Comparison of ENCODE assay signal across 33 cellular contexts in the genomic region with DNA sequence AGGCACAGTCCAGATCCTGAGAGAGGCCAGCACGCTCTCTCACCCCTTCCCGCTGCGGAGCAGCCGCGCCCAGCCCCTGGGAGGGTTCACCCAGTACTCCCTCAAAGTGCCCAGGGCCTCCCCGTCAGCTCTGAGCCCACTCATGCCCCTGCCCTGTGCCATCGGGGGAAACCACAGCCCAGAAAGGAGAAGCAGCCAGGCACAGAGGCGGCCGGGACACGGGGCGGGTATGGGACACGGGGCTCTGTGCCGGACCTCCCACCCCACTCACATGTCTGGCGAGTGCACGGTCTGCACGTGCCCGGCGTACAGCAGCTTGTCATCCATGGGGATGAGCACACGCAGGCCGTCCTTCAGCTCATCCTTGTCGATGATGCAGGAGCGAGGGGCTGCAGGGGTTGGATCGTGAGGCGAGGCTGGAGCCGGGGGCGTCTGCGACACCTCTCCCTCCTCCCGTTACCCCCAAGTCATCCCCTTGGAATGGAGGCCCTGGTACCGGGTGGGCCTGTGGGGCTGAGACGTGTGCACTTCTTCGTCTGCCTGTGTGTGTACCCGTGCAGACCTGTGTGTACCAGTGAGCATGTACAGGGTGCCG.
"Had no signal": no experiment of that assay in that cellular context is flagged by ENCODE, and none has a peak within 500 bp of the region (broad histone marks: within the 10 kb centered on the region; RNA-seq: fewer than 3 reads in every experiment).

No MANE protein-coding gene starts in this region.

- DNase-seq: activated CD4-positive, alpha-beta T cell treated with anti-CD3 and anti-CD28 coated beads for 1 hour; activated CD4-positive, alpha-beta T cell treated with anti-CD3 and anti-CD28 coated beads, Interleukin-2, amount 50 U/mL, for 1 hour; activated CD8-positive, alpha-beta T cell treated with anti-CD3 and anti-CD28 coated beads for 36 hours; activated gamma-delta T cell treated with Interleukin-2 at 50 U/mL for 16 hours; activated naive CD4-positive, alpha-beta T cell treated with anti-CD3 and anti-CD28 coated beads, Interleukin-2, amount 50 U/mL, for 16 hours; activated T-cell treated with anti-CD3 and anti-CD28 coated beads, Interleukin-2, amount 50 U/mL, for 4 hours; amniotic stem cell; brain microvascular endothelial cell; cortex of kidney; foreskin fibroblast; heart left ventricle; hypothalamus; immature natural killer cell; kidney; left colon; naive B cell; occipital lobe; posterior cingulate gyrus; right lobe of liver; stimulated activated CD4-positive, alpha-beta T cell treated with anti-CD3 and anti-CD28 coated beads, Interleukin-12 subunit alpha, Interleukin-12 subunit beta, amount 100 ng/mL, for 4 hours; stimulated activated CD4-positive, alpha-beta T cell treated with anti-CD3 and anti-CD28 coated beads, Interleukin-4, amount 100 ng/mL, for 1 hour; testis; transverse colon; uterus had no signal

- FAIRE-seq: astrocyte, endothelial cell of umbilical vein, kidney had no signal

- H3K4me1 Mint-ChIP-seq: activated T-helper 17 cell treated with anti-CD3 and anti-CD28 coated beads, Interleukin-2, amount 50 U/mL, for 72 hours; immature natural killer cell; mesothelial cell of epicardium; neural crest cell; stimulated activated memory B cell treated with anti-CD40 and anti-IgM and Interleukin-4, amounts not matched to agents 10 μg/mL and 1 μg/mL and 100 μg/mL, for 72 hours; WTC11 had no signal

- ATAC-seq: activated CD8-positive, alpha-beta T cell treated with anti-CD3 and anti-CD28 coated beads for 36 hours; activated T-cell treated with anti-CD3 and anti-CD28 coated beads, Interleukin-2, amount 50 U/mL, for 4 hours; activated T-helper 17 cell treated with anti-CD3 and anti-CD28 coated beads, Interleukin-2, amount 50 U/mL, for 72 hours; esophagus mucosa; stimulated activated memory B cell treated with anti-CD40 and anti-IgM and Interleukin-4, amounts not matched to agents 10 μg/mL and 1 μg/mL and 100 μg/mL, for 72 hours; WTC11 had no signal

- H3K4me3 ChIP-seq: heart left ventricle, right lobe of liver, testis, transverse colon, uterus had no signal

- H3K4me3 Mint-ChIP-seq: activated CD8-positive, alpha-beta T cell treated with anti-CD3 and anti-CD28 coated beads for 36 hours; activated T-cell treated with anti-CD3 and anti-CD28 coated beads, Interleukin-2, amount 50 U/mL, for 4 hours; activated T-helper 17 cell treated with anti-CD3 and anti-CD28 coated beads, Interleukin-2, amount 50 U/mL, for 72 hours; immature natural killer cell; mesothelial cell of epicardium; neural crest cell; stimulated activated memory B cell treated with anti-CD40 and anti-IgM and Interleukin-4, amounts not matched to agents 10 μg/mL and 1 μg/mL and 100 μg/mL, for 72 hours; T-helper 1 cell treated with Interleukin-12 subunit alpha and Interleukin-12 subunit beta and Interleukin-4 antibody, amounts not matched to agents 30 μg/mL and 1 μg/mL, for 36 hours; WTC11 had no signal

- H3K27ac Mint-ChIP-seq: activated CD8-positive, alpha-beta T cell treated with anti-CD3 and anti-CD28 coated beads for 36 hours; activated T-helper 17 cell treated with anti-CD3 and anti-CD28 coated beads, Interleukin-2, amount 50 U/mL, for 72 hours; immature natural killer cell; mesothelial cell of epicardium; naive B cell; stimulated activated memory B cell treated with anti-CD40 and anti-IgM and Interleukin-4, amounts not matched to agents 10 μg/mL and 1 μg/mL and 100 μg/mL, for 72 hours; T-helper 1 cell treated with Interleukin-12 subunit alpha and Interleukin-12 subunit beta and Interleukin-4 antibody, amounts not matched to agents 30 μg/mL and 1 μg/mL, for 36 hours; WTC11 had no signal

- H3K36me3 ChIP-seq: uterus had no signal

- H3K9me3 ChIP-seq: right lobe of liver, testis had no signal

- H3K27ac ChIP-seq: brain microvascular endothelial cell, heart left ventricle, right lobe of liver, testis, transverse colon, uterus had no signal

- H3K4me1 ChIP-seq: heart left ventricle, right lobe of liver, testis, transverse colon, uterus had no signal

- H3K27me3 Mint-ChIP-seq: activated CD8-positive, alpha-beta T cell treated with anti-CD3 and anti-CD28 coated beads for 36 hours; activated T-helper 17 cell treated with anti-CD3 and anti-CD28 coated beads, Interleukin-2, amount 50 U/mL, for 72 hours; naive B cell; stimulated activated memory B cell treated with anti-CD40 and anti-IgM and Interleukin-4, amounts not matched to agents 10 μg/mL and 1 μg/mL and 100 μg/mL, for 72 hours had no signal

- H3K27me3 ChIP-seq: brain microvascular endothelial cell, heart left ventricle, right lobe of liver, testis, transverse colon, uterus had no signal
